ENCODE assay signal across 8 cellular contexts in the genomic region with DNA sequence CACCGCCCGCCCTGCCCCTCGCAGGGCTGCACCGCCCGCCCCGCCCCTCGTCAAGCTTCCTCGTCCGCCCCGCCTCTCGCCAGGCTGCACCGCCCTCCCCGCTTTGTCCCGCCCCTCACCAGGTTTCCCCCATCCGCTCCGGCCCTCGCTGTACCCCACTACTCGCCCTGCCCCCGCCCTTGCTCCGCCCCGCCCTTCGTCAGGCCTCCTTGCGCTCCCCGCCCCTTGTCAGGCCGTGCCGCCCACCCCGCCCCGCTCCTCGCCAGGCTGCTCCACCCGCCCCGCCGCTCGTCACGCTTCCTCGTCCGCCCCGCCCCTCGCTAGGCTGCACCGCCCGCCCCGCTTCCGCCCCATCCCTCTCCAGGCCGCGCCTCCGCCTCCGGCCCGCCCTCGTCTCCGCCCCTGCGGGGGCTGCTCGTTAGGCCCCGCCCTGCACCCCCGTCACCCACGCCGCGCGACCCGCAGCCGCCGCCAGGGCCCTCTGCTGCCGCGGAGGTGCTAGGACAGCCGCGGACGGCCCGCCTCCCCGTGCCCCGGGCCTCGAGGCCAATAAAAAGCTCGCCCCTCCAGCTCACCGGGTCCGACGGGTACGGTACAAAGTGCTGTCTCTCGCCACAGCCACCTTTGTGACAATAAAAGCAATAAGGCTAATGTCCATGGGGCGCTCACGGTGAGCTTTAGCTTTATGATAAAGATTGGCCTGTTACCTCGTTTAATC. TPM values are rescaled to one million over a fixed set of nuclear protein-coding genes. Genes with fewer than 3 reads are reported as not detected.
DNase-seq lines count a peak whose midpoint lies in the region; ATAC-seq lines count a peak whose summit lies in the region.

No MANE protein-coding gene starts in this region.

- H4K5ac ChIP-seq in mesendoderm (ENCODE audit: low read length), result no peak overlapping the region

- no peak overlapping the region for H3K4ac ChIP-seq in mesendoderm (ENCODE audit: low read depth, low read length)

- peak overlapping the region; percentile 27 for H3K4me3 ChIP-seq in effector memory CD4-positive, alpha-beta T cell (ENCODE audit: insufficient read depth, low read depth, low read length, poor library complexity, severe bottlenecking)
- peak overlapping the region; percentile 1 for H3K4me3 ChIP-seq in mesendoderm (ENCODE audit: low read length)

- H3K4me2 ChIP-seq in mesendoderm (ENCODE audit: low read length), result peak overlapping the region; percentile 30

- H4K8ac ChIP-seq in mesendoderm (ENCODE audit: low read depth, low read length), result no peak overlapping the region

- ATAC-seq in GM21367 (IDR thresholded peaks at IDR 0.05; ENCODE audit: unreplicated experiment), result peak; percentile 74

- no peak overlapping the region for H2BK120ac ChIP-seq in mesendoderm (ENCODE audit: low read depth, low read length)

- no peaks in the 10 kb centered on the region for H3K79me2 ChIP-seq in mesendoderm (ENCODE audit: control insufficient read depth, insufficient read depth, low read length)

- peaks cover 29% of the 10 kb centered on the region for H3K36me3 ChIP-seq in effector memory CD4-positive, alpha-beta T cell (ENCODE audit: control insufficient read depth, insufficient read depth, low read length)
- no peaks in the 10 kb centered on the region for H3K36me3 ChIP-seq in mesendoderm (ENCODE audit: control insufficient read depth, insufficient read depth, low read length)

- H2BK15ac ChIP-seq in mesendoderm (replicated peaks; ENCODE audit: low read depth), result no peak overlapping the region

- no peaks in the 10 kb centered on the region for H3K79me1 ChIP-seq in mesendoderm (ENCODE audit: low read length)

- H3K9ac ChIP-seq in mesendoderm (ENCODE audit: low read length), result peak overlapping the region; percentile 16

- H3K56ac ChIP-seq in mesendoderm (ENCODE audit: low read length), result peak overlapping the region; percentile 63

- no peak overlapping the region for H2BK5ac ChIP-seq in mesendoderm (ENCODE audit: low read length)

- no peaks in the 10 kb centered on the region for H3K9me3 ChIP-seq in effector memory CD4-positive, alpha-beta T cell (ENCODE audit: control insufficient read depth, low read length)

- no peak overlapping the region for H3K23ac ChIP-seq in mesendoderm (ENCODE audit: low read length)

- WGBS in mesendoderm (ENCODE audit: extremely low coverage, insufficient coverage, low lambda C conversion rate), result no CpG with 5 or more reads among the region's 78 CpGs

- no peak overlapping the region for H2AK5ac ChIP-seq in mesendoderm (ENCODE audit: low read length)

- DNase-seq in COLO829 (ENCODE audit: low spot score) (peak; percentile 91), HT-29 (ENCODE audit: low spot score) (peak; percentile 93), mesendoderm (peak; percentile 94)
- DNase-seq in NK-92 treated with Interleukin-12 subunit alpha and Interleukin-12 subunit beta, amount 100 ng/mL, for 24 hours (lab: John Stamatoyannopoulos, UW), result peak; percentile 99
- DNase-seq in activated CD8-positive, alpha-beta memory T cell treated with anti-CD3 and anti-CD28 coated beads for 4 hours (ENCODE audit: low read depth in 2 of 2), result peak; percentile 98
- DNase-seq in effector memory CD4-positive, alpha-beta T cell, result peak; percentile 98 to 99 (median 98)
- peak; percentile 97 for DNase-seq in stimulated activated CD8-positive, alpha-beta memory T cell treated with anti-CD3 and anti-CD28 coated beads, Interleukin-12 subunit alpha, Interleukin-12 subunit beta, amount 100 ng/mL, for 24 hours (ENCODE audit: extremely low read depth)

- H3K18ac ChIP-seq in mesendoderm (ENCODE audit: low read length), result peak overlapping the region; percentile 46

- H3K4me1 ChIP-seq in effector memory CD4-positive, alpha-beta T cell (ENCODE audit: control insufficient read depth, insufficient read depth, low read length, poor library complexity, severe bottlenecking), result peaks cover 17% of the 10 kb centered on the region
- peaks cover 2% of the 10 kb centered on the region for H3K4me1 ChIP-seq in mesendoderm (ENCODE audit: control insufficient read depth, low read depth, low read length)

- no peaks in the 10 kb centered on the region for H3K27me3 ChIP-seq in effector memory CD4-positive, alpha-beta T cell (replicated peaks; ENCODE audit: control insufficient read depth, insufficient read depth, low read length, poor library complexity, severe bottlenecking)
- H3K27me3 ChIP-seq in mesendoderm (ENCODE audit: insufficient read depth, low read length, poor library complexity), result no peaks in the 10 kb centered on the region

- H3K27ac ChIP-seq in effector memory CD4-positive, alpha-beta T cell (ENCODE audit: insufficient read depth, low read length, poor library complexity, severe bottlenecking), result peak overlapping the region; percentile 58
- no peak overlapping the region for H3K27ac ChIP-seq in mesendoderm (ENCODE audit: low read depth, low read length)

RNA-seq across cellular contexts. Expression of gene DNPEP, which starts 0.6 kb away (rescaled TPM):
- total RNA-seq in HT-29 (2014; rRNA removed; shearing (Covaris generic)), result 155 and 158 TPM in 2 replicates
- polyA plus RNA-seq in mesendoderm (2013, experiment 1 of 2), result 49.5 TPM
- polyA plus RNA-seq in mesendoderm (2013, experiment 2 of 2), result 50.4 TPM

RNA-seq across cellular contexts. Expression of gene DES, which starts 29.9 kb away (rescaled TPM):
- 0.63 TPM in 1 of 2 replicates, not detected in the other for total RNA-seq in HT-29 (2014; rRNA removed; shearing (Covaris generic))
- 3.5 TPM for polyA plus RNA-seq in mesendoderm (2013, experiment 1 of 2)
- polyA plus RNA-seq in mesendoderm (2013, experiment 2 of 2), result 3.2 TPM

RNA-seq across cellular contexts. Expression of gene SPEG, which starts 46.4 kb away (rescaled TPM):
- total RNA-seq in HT-29 (2014; rRNA removed; shearing (Covaris generic)), result 6.7 and 8.3 TPM in 2 replicates
- polyA plus RNA-seq in mesendoderm (2013, experiment 1 of 2), result 6.7 TPM
- polyA plus RNA-seq in mesendoderm (2013, experiment 2 of 2), result 6.4 TPM

RNA-seq across cellular contexts. Expression of gene RESP18, which starts 55.7 kb away (rescaled TPM):
- total RNA-seq in HT-29 (2014; rRNA removed; shearing (Covaris generic)), result not detected in 2 replicates
- not detected for polyA plus RNA-seq in mesendoderm (2013, experiment 1 of 2)
- polyA plus RNA-seq in mesendoderm (2013, experiment 2 of 2), result not detected
